In genomic region chr6:134175532-134176282, GRCh38 we compare ENCODE assay signal across 8 cellular contexts.
DNase-seq lines count a peak whose midpoint lies in the region; ATAC-seq and TF ChIP-seq lines count a peak whose summit lies in the region.

No MANE protein-coding gene starts in this region.

- no peak for TF ChIP-seq POLR2A in tibial nerve (IDR thresholded peaks at IDR 0.05)

- DNase-seq in Daoy (ENCODE audit: low read depth) (peak; percentile 84), H4 (ENCODE audit: low spot score) (peak; percentile 40), NCI-H146 treated with DMSO at 0.1 percent for 48 hours (lab: John Stamatoyannopoulos, UW; ENCODE audit: unreplicated experiment) (peak; percentile 73), foreskin keratinocyte (peak in 1 of 2 donors; percentile 64), neural crest cell (ENCODE audit: low read depth, low spot score) (peak; percentile 58), tibial nerve (ENCODE audit: low spot score in 2 of 2) (peak; percentile 36 to 46)

- peak overlapping the region; percentile 93 for H3K27ac ChIP-seq in foreskin keratinocyte
- H3K27ac ChIP-seq in tibial nerve: peak overlapping the region; percentile 92 to 99 (median 96)

- TF ChIP-seq EP300 in tibial nerve (IDR thresholded peaks at IDR 0.05): peak; percentile 35 to 58

- no peaks in the 10 kb centered on the region for H3K9me3 ChIP-seq in tibial nerve

- H3K4me1 ChIP-seq in foreskin keratinocyte (peaks cover 22% of the 10 kb centered on the region), tibial nerve (peaks cover 0 to 42% (median 9%) of the 10 kb centered on the region in 4 donors)

- H3K4me3 Mint-ChIP-seq in activated T-helper 17 cell treated with anti-CD3 and anti-CD28 coated beads, Interleukin-2, amount 50 U/mL, for 72 hours: peak overlapping the region; percentile 91
- peak overlapping the region; percentile 91 for H3K4me3 Mint-ChIP-seq in neural crest cell

- peaks cover 0 to 30% (median 16%) of the 10 kb centered on the region in 3 donors for H3K36me3 ChIP-seq in tibial nerve

- H3K27ac Mint-ChIP-seq in activated T-helper 17 cell treated with anti-CD3 and anti-CD28 coated beads, Interleukin-2, amount 50 U/mL, for 72 hours: peak overlapping the region; percentile 83
- H3K27ac Mint-ChIP-seq in neural crest cell (ENCODE audit: unreplicated experiment): peak overlapping the region; percentile 64

- WGBS in tibial nerve, 2 donors: 2% methylated on average over 24 to 44 of the region's 44 CpGs

- ATAC-seq in activated T-helper 17 cell treated with anti-CD3 and anti-CD28 coated beads, Interleukin-2, amount 50 U/mL, for 72 hours (replicated peaks): peak; percentile 24
- ATAC-seq in foreskin keratinocyte (peak; percentile 19), HG02763 (IDR thresholded peaks at IDR 0.05; ENCODE audit: unreplicated experiment) (no peak)

- no peaks in the 10 kb centered on the region for H3K27me3 ChIP-seq in foreskin keratinocyte
- H3K27me3 ChIP-seq in tibial nerve: no peaks in the 10 kb centered on the region

- peaks cover 36% of the 10 kb centered on the region for H3K4me1 Mint-ChIP-seq in activated T-helper 17 cell treated with anti-CD3 and anti-CD28 coated beads, Interleukin-2, amount 50 U/mL, for 72 hours
- H3K4me1 Mint-ChIP-seq in neural crest cell: peaks cover 31% of the 10 kb centered on the region

- no peaks in the 10 kb centered on the region for H3K27me3 Mint-ChIP-seq in activated T-helper 17 cell treated with anti-CD3 and anti-CD28 coated beads, Interleukin-2, amount 50 U/mL, for 72 hours
- H3K27me3 Mint-ChIP-seq in neural crest cell (ENCODE audit: low read depth): peaks cover 28% of the 10 kb centered on the region

- no peaks in the 10 kb centered on the region for H3K9me3 Mint-ChIP-seq in activated T-helper 17 cell treated with anti-CD3 and anti-CD28 coated beads, Interleukin-2, amount 50 U/mL, for 72 hours
- H3K9me3 Mint-ChIP-seq in neural crest cell: no peaks in the 10 kb centered on the region

- TF ChIP-seq CTCF in foreskin keratinocyte (conservative IDR thresholded peaks at IDR 0.05) (no peak), neural crest cell (conservative IDR thresholded peaks at IDR 0.05) (no peak), tibial nerve (IDR thresholded peaks at IDR 0.05) (peak in 1 of 5 experiments; percentile 4)

- peaks cover 56% of the 10 kb centered on the region for H3K36me3 Mint-ChIP-seq in activated T-helper 17 cell treated with anti-CD3 and anti-CD28 coated beads, Interleukin-2, amount 50 U/mL, for 72 hours (ENCODE audit: low read depth)
- H3K36me3 Mint-ChIP-seq in neural crest cell (ENCODE audit: low read depth): no peaks in the 10 kb centered on the region

- H3K4me3 ChIP-seq in tibial nerve: peak overlapping the region; percentile 78 to 96 (median 90)
